Comparison of ENCODE assay signal across 30 cellular contexts in the genomic region with DNA sequence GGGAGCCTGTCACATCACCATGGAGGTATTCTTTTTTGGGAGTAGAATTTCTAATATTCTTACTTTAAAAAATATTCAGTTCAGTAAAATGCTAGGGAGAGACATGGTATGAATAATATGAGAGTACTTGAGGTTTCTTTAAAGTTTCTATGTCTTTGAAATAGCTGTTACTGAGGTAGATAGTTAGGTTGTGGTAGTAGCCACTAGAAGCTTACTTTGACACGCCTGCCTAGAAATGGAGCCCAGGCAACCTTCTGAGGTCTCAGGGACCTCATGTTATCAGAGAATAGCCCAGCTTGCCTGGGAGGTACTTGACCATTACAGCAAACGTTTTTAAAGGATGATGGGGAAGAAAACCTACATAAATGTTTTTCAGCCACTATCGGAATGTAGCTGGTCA.
"Had no signal": no experiment of that assay in that cellular context is flagged by ENCODE, and none has a peak within 500 bp of the region (broad histone marks: within the 10 kb centered on the region; RNA-seq: fewer than 3 reads in every experiment).

No MANE protein-coding gene starts in this region.

- H3K9me3 Mint-ChIP-seq: activated CD4-positive, alpha-beta memory T cell treated with anti-CD3 and anti-CD28 coated beads, Interleukin-2, amount 10 ng/mL, durations not matched to agents 7 days and 5 days; activated CD4-positive, alpha-beta T cell treated with anti-CD3 and anti-CD28 coated beads, Interleukin-2, amount 10 ng/mL, durations not matched to agents 24 days and 14 days; activated naive CD4-positive, alpha-beta T cell treated with anti-CD3 and anti-CD28 coated beads, Interleukin-2, amount 50 U/mL, for 24 hours; activated naive CD8-positive, alpha-beta T cell treated with anti-CD3 and anti-CD28 coated beads for 36 hours; activated naive CD8-positive, alpha-beta T cell treated with anti-CD3 and anti-CD28 coated beads, Interleukin-2, amount 50 U/mL, for 24 hours; activated T-cell treated with anti-CD3 and anti-CD28 coated beads, Interleukin-2, amount 50 U/mL, for 24 hours; activated T-cell treated with anti-CD3 and anti-CD28 coated beads, Interleukin-2, amount 50 U/mL, for 72 hours; effector memory CD8-positive, alpha-beta T cell had no signal

- H2AFZ ChIP-seq: hepatocyte had no signal

- DNase-seq: activated CD4-positive, alpha-beta memory T cell treated with anti-CD3 and anti-CD28 coated beads, Interleukin-2, amount 10 ng/mL, durations not matched to agents 7 days and 5 days; activated CD4-positive, alpha-beta T cell treated with anti-CD3 and anti-CD28 coated beads for 36 hours; activated CD4-positive, alpha-beta T cell treated with anti-CD3 and anti-CD28 coated beads, Interleukin-2, amount 10 ng/mL, durations not matched to agents 24 days and 14 days; activated CD4-positive, CD25-positive, alpha-beta regulatory T cell; activated CD4-positive, CD25-positive, alpha-beta regulatory T cell treated with anti-CD3 and anti-CD28 coated beads, Interleukin-2, amount 50 U/mL, for 72 hours; activated CD8-positive, alpha-beta memory T cell treated with anti-CD3 and anti-CD28 coated beads, Interleukin-2, amount 50 U/mL, for 48 hours; activated gamma-delta T cell treated with Interleukin-2 at 50 U/mL for 16 hours; activated naive CD4-positive, alpha-beta T cell treated with Interleukin-2 at 50 U/mL for 16 hours; activated naive CD8-positive, alpha-beta T cell treated with anti-CD3 and anti-CD28 coated beads for 36 hours; activated naive CD8-positive, alpha-beta T cell treated with anti-CD3 and anti-CD28 coated beads, Interleukin-2, amount 50 U/mL, for 24 hours; activated T-cell treated with anti-CD3 and anti-CD28 coated beads for 4 hours; activated T-cell treated with anti-CD3 and anti-CD28 coated beads, Interleukin-2, amount 50 U/mL, for 24 hours; activated T-cell treated with anti-CD3 and anti-CD28 coated beads, Interleukin-2, amount 50 U/mL, for 72 hours; adrenal gland; amygdala; aorta; body of pancreas; caudate nucleus; cortex of kidney; dermis blood vessel endothelial cell; effector CD4-positive, alpha-beta T cell; effector memory CD8-positive, alpha-beta T cell; erythroblast; foreskin keratinocyte; heart right ventricle had no signal

- H3K9me3 ChIP-seq: adrenal gland, body of pancreas, esophagus muscularis mucosa, gastroesophageal sphincter, heart right ventricle had no signal

- H3K79me2 ChIP-seq: hepatocyte had no signal

- H3K27ac Mint-ChIP-seq: activated CD4-positive, alpha-beta memory T cell treated with anti-CD3 and anti-CD28 coated beads, Interleukin-2, amount 10 ng/mL, durations not matched to agents 7 days and 5 days; activated CD4-positive, alpha-beta T cell treated with anti-CD3 and anti-CD28 coated beads for 36 hours; activated CD4-positive, alpha-beta T cell treated with anti-CD3 and anti-CD28 coated beads, Interleukin-2, amount 10 ng/mL, durations not matched to agents 24 days and 14 days; activated naive CD4-positive, alpha-beta T cell treated with anti-CD3 and anti-CD28 coated beads, Interleukin-2, amount 50 U/mL, for 24 hours; activated naive CD8-positive, alpha-beta T cell treated with anti-CD3 and anti-CD28 coated beads for 36 hours; activated naive CD8-positive, alpha-beta T cell treated with anti-CD3 and anti-CD28 coated beads, Interleukin-2, amount 50 U/mL, for 24 hours; activated T-cell treated with anti-CD3 and anti-CD28 coated beads, Interleukin-2, amount 50 U/mL, for 24 hours; activated T-cell treated with anti-CD3 and anti-CD28 coated beads, Interleukin-2, amount 50 U/mL, for 72 hours; effector memory CD8-positive, alpha-beta T cell had no signal

- H3K4me1 ChIP-seq: adrenal gland, body of pancreas, esophagus muscularis mucosa, foreskin keratinocyte, gastroesophageal sphincter, heart right ventricle had no signal

- H3K27me3 ChIP-seq: adrenal gland, body of pancreas, esophagus muscularis mucosa, foreskin keratinocyte, gastroesophageal sphincter, heart right ventricle, hepatocyte had no signal

- H3K4me3 ChIP-seq: adrenal gland, body of pancreas, esophagus muscularis mucosa, gastroesophageal sphincter, heart right ventricle, hepatocyte had no signal

- H3K36me3 ChIP-seq: adrenal gland had no signal

- H3K4me2 ChIP-seq: hepatocyte had no signal

- H3K27me3 Mint-ChIP-seq: activated CD4-positive, alpha-beta memory T cell treated with anti-CD3 and anti-CD28 coated beads, Interleukin-2, amount 10 ng/mL, durations not matched to agents 7 days and 5 days; activated CD4-positive, alpha-beta T cell treated with anti-CD3 and anti-CD28 coated beads for 36 hours; activated CD4-positive, alpha-beta T cell treated with anti-CD3 and anti-CD28 coated beads, Interleukin-2, amount 10 ng/mL, durations not matched to agents 24 days and 14 days; activated naive CD4-positive, alpha-beta T cell treated with anti-CD3 and anti-CD28 coated beads, Interleukin-2, amount 50 U/mL, for 24 hours; activated naive CD8-positive, alpha-beta T cell treated with anti-CD3 and anti-CD28 coated beads for 36 hours; activated naive CD8-positive, alpha-beta T cell treated with anti-CD3 and anti-CD28 coated beads, Interleukin-2, amount 50 U/mL, for 24 hours; activated T-cell treated with anti-CD3 and anti-CD28 coated beads, Interleukin-2, amount 50 U/mL, for 24 hours; effector memory CD8-positive, alpha-beta T cell had no signal

- FAIRE-seq: colon had no signal

- H3K4me1 Mint-ChIP-seq: activated CD4-positive, alpha-beta T cell treated with anti-CD3 and anti-CD28 coated beads for 36 hours; activated naive CD4-positive, alpha-beta T cell treated with anti-CD3 and anti-CD28 coated beads, Interleukin-2, amount 50 U/mL, for 24 hours; activated naive CD8-positive, alpha-beta T cell treated with anti-CD3 and anti-CD28 coated beads, Interleukin-2, amount 50 U/mL, for 24 hours had no signal

- H3K27ac ChIP-seq: adrenal gland, body of pancreas, esophagus muscularis mucosa, foreskin keratinocyte, gastroesophageal sphincter, heart right ventricle, hepatocyte had no signal

- H3K4me3 Mint-ChIP-seq: activated CD4-positive, alpha-beta memory T cell treated with anti-CD3 and anti-CD28 coated beads, Interleukin-2, amount 10 ng/mL, durations not matched to agents 7 days and 5 days; activated CD4-positive, alpha-beta T cell treated with anti-CD3 and anti-CD28 coated beads for 36 hours; activated CD4-positive, alpha-beta T cell treated with anti-CD3 and anti-CD28 coated beads, Interleukin-2, amount 10 ng/mL, durations not matched to agents 24 days and 14 days; activated naive CD4-positive, alpha-beta T cell treated with anti-CD3 and anti-CD28 coated beads, Interleukin-2, amount 50 U/mL, for 24 hours; activated naive CD8-positive, alpha-beta T cell treated with anti-CD3 and anti-CD28 coated beads for 36 hours; activated naive CD8-positive, alpha-beta T cell treated with anti-CD3 and anti-CD28 coated beads, Interleukin-2, amount 50 U/mL, for 24 hours; activated T-cell treated with anti-CD3 and anti-CD28 coated beads, Interleukin-2, amount 50 U/mL, for 24 hours; activated T-cell treated with anti-CD3 and anti-CD28 coated beads, Interleukin-2, amount 50 U/mL, for 72 hours; effector memory CD8-positive, alpha-beta T cell had no signal

- ATAC-seq: activated CD4-positive, alpha-beta T cell treated with anti-CD3 and anti-CD28 coated beads for 36 hours; activated naive CD8-positive, alpha-beta T cell treated with anti-CD3 and anti-CD28 coated beads, Interleukin-2, amount 50 U/mL, for 24 hours; activated T-cell treated with anti-CD3 and anti-CD28 coated beads, Interleukin-2, amount 50 U/mL, for 72 hours; body of pancreas; effector memory CD8-positive, alpha-beta T cell; foreskin keratinocyte; gastroesophageal sphincter; heart right ventricle had no signal
